ENCODE assay signal across 8 cellular contexts in the genomic region with DNA sequence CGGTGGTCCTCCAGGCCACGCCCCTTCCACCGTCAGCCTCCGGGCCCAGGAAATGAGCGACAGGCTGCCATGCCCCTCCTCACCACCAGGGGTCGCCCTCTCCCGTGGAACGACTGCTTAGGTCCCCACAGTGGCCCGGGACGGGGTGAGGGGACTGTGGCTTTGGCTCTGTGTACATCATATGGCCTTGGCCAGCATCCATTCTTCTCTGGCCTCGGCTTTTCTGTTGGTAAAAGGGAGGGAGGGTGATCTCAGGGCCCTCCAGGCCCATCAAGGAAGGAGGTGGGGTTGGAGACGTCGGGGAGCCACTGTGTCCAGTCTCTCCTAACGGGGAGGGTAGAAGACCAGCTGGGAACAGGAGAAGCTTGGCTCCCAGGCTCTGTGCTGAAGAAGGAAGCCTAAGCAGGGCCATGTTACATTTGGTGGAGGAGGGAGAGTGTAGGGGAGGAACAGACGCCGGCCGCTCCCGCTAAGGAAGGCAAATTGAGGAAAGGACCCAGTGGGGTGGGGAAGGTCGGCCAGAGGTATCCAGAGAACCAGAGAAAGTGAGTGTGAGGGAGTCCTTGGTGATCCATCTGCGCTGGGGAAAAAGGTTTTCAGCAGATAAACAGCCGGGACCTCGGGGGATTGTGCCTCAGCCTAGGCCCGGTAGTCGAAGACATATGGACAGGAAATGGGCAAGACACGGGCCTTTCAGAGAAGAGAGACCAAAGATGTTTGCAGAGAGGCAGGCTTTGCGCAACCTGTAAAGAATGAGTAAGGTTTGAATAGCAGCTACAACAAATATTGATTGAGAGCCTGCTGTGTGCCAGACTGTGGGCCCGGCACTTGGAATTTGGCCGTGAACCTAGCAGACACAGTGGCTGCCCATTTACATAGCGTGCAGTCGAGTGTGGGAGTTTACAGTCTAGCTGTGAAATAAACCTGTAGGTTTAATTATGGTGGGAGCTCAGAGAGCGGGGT. TPM values are rescaled to one million over a fixed set of nuclear protein-coding genes. Genes with fewer than 3 reads are reported as not detected.
A peak's percentile ranks its signal among the peaks of the same experiment; 100 is the strongest.
DNase-seq lines count a peak whose midpoint lies in the region; ATAC-seq and TF ChIP-seq lines count a peak whose summit lies in the region.

No MANE protein-coding gene starts in this region.

- no peaks in the 10 kb centered on the region for H3K27me3 ChIP-seq in hepatocyte
- no peaks in the 10 kb centered on the region for H3K27me3 ChIP-seq in gastrocnemius medialis

- in situ Hi-C loops in GM13976 (cut with MboI; ENCODE audit: low sequenced_read_pairs, unreplicated experiment), result loop anchor here (5.0 kb wide), 1 partner anchor 136 kb away; no protein-coding TSS in a partner anchor
- in situ Hi-C loops in astrocyte of the cerebellum (cut with HindIII; ENCODE audit: low sequenced_read_pairs), result loop anchor here (5.0 kb wide), 1 partner anchor 116 kb away; the partner anchor contains the start of gene MAT2A
- in situ Hi-C loops in gastrocnemius medialis (cut with MboI; ENCODE audit: low sequenced_read_pairs in 4 of 4), result loop anchor here (5.0 kb wide), 3 partner anchors 126 to 136 kb away; no protein-coding TSS in a partner anchor

- H3K4me2 ChIP-seq in hepatocyte, result peak overlapping the region; percentile 66

- no peak for TF ChIP-seq POLR2A in gastrocnemius medialis (IDR thresholded peaks at IDR 0.05)

- H3K36me3 ChIP-seq in hepatocyte (replicated peaks; ENCODE audit: insufficient read depth, low read depth), result no peaks in the 10 kb centered on the region
- H3K36me3 ChIP-seq in gastrocnemius medialis, result no peaks in the 10 kb centered on the region

- no peaks in the 10 kb centered on the region for H4K20me1 ChIP-seq in hepatocyte (ENCODE audit: insufficient read depth, poor library complexity, severe bottlenecking)

- 30% methylated on average over 31 of the region's 31 CpGs for WGBS in hepatocyte (ENCODE audit: low lambda C conversion rate, missing lambda C conversion rate)

- H3K4me1 ChIP-seq in hepatocyte (ENCODE audit: insufficient read depth), result peaks cover 40% of the 10 kb centered on the region
- H3K4me1 ChIP-seq in gastrocnemius medialis, result peaks cover 12 to 25% of the 10 kb centered on the region in 2 donors

- DNase-seq in GM13976 (ENCODE audit: low spot score) (peak; percentile 91), NCI-H146 treated with DMSO at 0.1 percent for 48 hours (lab: John Stamatoyannopoulos, UW; ENCODE audit: unreplicated experiment) (peak; percentile 61), T-helper 9 cell (peak; percentile 91), astrocyte of the cerebellum (ENCODE audit: low read depth) (peak; percentile 24), hepatocyte (ENCODE audit: low spot score) (peak; percentile 93), gastrocnemius medialis (peak; percentile 63 to 82), amniotic stem cell (lab: John Stamatoyannopoulos, UW) (no peak)

- H3K9me2 ChIP-seq in hepatocyte (replicated peaks; ENCODE audit: insufficient read depth), result no peaks in the 10 kb centered on the region

- H3K27ac ChIP-seq in hepatocyte (peak overlapping the region; percentile 95), gastrocnemius medialis (peak overlapping the region; percentile 93 to 98 (median 95))

- peak; percentile 99 for TF ChIP-seq CTCF in GM13976 (IDR thresholded peaks at IDR 0.05; ENCODE audit: borderline replicate concordance, control extremely low read depth, extremely low read depth, insufficient read depth, missing control alignments)
- TF ChIP-seq CTCF in astrocyte of the cerebellum (IDR thresholded peaks at IDR 0.05; ENCODE audit: low read depth, low read length, missing control alignments), result peak; percentile 92
- peak; percentile 100 for TF ChIP-seq CTCF in hepatocyte (IDR thresholded peaks at IDR 0.05; ENCODE audit: poor library complexity)
- peak; percentile 100 for TF ChIP-seq CTCF in gastrocnemius medialis (IDR thresholded peaks at IDR 0.05 in 4 of 5, conservative IDR thresholded peaks at IDR 0.05 in 1 of 5)

- intact Hi-C loops in gastrocnemius medialis (cut with DNase I; ENCODE audit: low total_unique reads), result loop anchor here (1.0 kb wide), 1 partner anchor 131 kb away; no protein-coding TSS in a partner anchor

- H3K4me3 ChIP-seq in astrocyte of the cerebellum (ENCODE audit: low read depth, low read length) (no peak overlapping the region), hepatocyte (no peak overlapping the region), gastrocnemius medialis (peak overlapping the region in 3 of 4 donors; percentile 2 to 19 (median 3))

- no peaks in the 10 kb centered on the region for H3K79me2 ChIP-seq in hepatocyte

- H3K9me3 ChIP-seq in hepatocyte (ENCODE audit: low read depth) (no peaks in the 10 kb centered on the region), gastrocnemius medialis (no peaks in the 10 kb centered on the region)

- peak overlapping the region; percentile 42 for H2AFZ ChIP-seq in hepatocyte

- ATAC-seq in HG02798 (IDR thresholded peaks at IDR 0.05; ENCODE audit: poor library complexity, unreplicated experiment) (peak; percentile 63), gastrocnemius medialis (peak; percentile 58 to 66)

RNA-seq across cellular contexts. Expression of gene SH2D6, which starts 2.5 kb away (rescaled TPM):
- total RNA-seq in hepatocyte (0.27 and 0.36 TPM in 2 replicates), gastrocnemius medialis (1 to 10 TPM in 1 of 4 donors, not detected in 3; 3.5 TPM)
- polyA plus RNA-seq in hepatocyte, result 2.3 and 2.8 TPM in 2 replicates

RNA-seq across cellular contexts. Expression of gene CAPG, which starts 10.9 kb away (rescaled TPM):
- total RNA-seq in hepatocyte, result 108 and 123 TPM in 2 replicates
- 172 and 188 TPM in 2 replicates for polyA plus RNA-seq in hepatocyte
- total RNA-seq in gastrocnemius medialis, result 10 to 100 TPM; 15.9 to 35.6 (median 23.1) TPM

Comparison
In these comparisons a context has a peak if more than half of its experiments do, and no peak if none do; other contexts are left out.
1. H3K4me3 ChIP-seq: peak in gastrocnemius medialis (3 of 4); none in astrocyte of the cerebellum (single experiment) and hepatocyte (single experiment).
2. Peak in every context shown above with its lines, with median percentiles within 50 percentile points of each other: CTCF ChIP-seq.